ENCODE assay signal across 35 cellular contexts in genomic region chr21:44602474-44602871, GRCh38. TPM values are rescaled to one million over a fixed set of nuclear protein-coding genes. Genes with fewer than 3 reads are reported as not detected.
"Had no signal": no experiment of that assay in that cellular context is flagged by ENCODE, and none has a peak within 500 bp of the region (broad histone marks: within the 10 kb centered on the region; RNA-seq: fewer than 3 reads in every experiment).

No MANE protein-coding gene starts in this region.

- ATAC-seq: left colon; left lung; naive thymus-derived CD8-positive, alpha-beta T cell; stimulated activated memory B cell treated with anti-CD40 and anti-IgM and Interleukin-4, amounts not matched to agents 10 μg/mL and 1 μg/mL and 100 μg/mL, for 72 hours; stimulated activated naive CD8-positive, alpha-beta T cell treated with anti-CD3 and anti-CD28 coated beads, Interleukin-15, amount 100 ng/mL, for 72 hours had no signal

- H3K4me1 ChIP-seq: left lung, lower lobe of right lung, right atrium auricular region, right lobe of liver, tibial nerve, vagina had no signal

- DNase-seq: hippocampal formation; immature natural killer cell; kidney; left colon; left lung; lower lobe of right lung; mammary epithelial cell; mesenchymal stem cell; naive thymus-derived CD8-positive, alpha-beta T cell; occipital lobe; ovary; right lobe of liver; stimulated activated CD4-positive, alpha-beta T cell treated with anti-CD3 and anti-CD28 coated beads, Interleukin-1b, Interleukin-23, amount 100 ng/mL, for 48 hours; stimulated activated CD4-positive, alpha-beta T cell treated with anti-CD3 and anti-CD28 coated beads, Interleukin-2, amount 100 ng/mL, for 48 hours; stimulated activated CD4-positive, alpha-beta T cell treated with anti-CD3 and anti-CD28 coated beads, Interleukin-4, amount 100 ng/mL, for 4 hours; stimulated activated CD8-positive, alpha-beta memory T cell treated with anti-CD3 and anti-CD28 coated beads, Interleukin-4, amount 100 ng/mL, for 48 hours; stimulated activated naive CD4-positive, alpha-beta T cell treated with Interleukin-2 at 50 U/mL for 16 hours; stimulated activated naive CD8-positive, alpha-beta T cell treated with anti-CD3 and anti-CD28 coated beads, Interleukin-15, amount 100 ng/mL, for 72 hours; substantia nigra had no signal

- H3K36me3 ChIP-seq: left lung, lower lobe of right lung, neutrophil, ovary, right atrium auricular region, right lobe of liver, tibial nerve, vagina had no signal

- H3K4me3 ChIP-seq: left lung, lower lobe of right lung, ovary, right atrium auricular region, right lobe of liver, smooth muscle cell, tibial nerve, vagina had no signal

- H3K4me2 ChIP-seq: smooth muscle cell had no signal

- H3K27me3 ChIP-seq: ovary, right atrium auricular region, right lobe of liver, tibial nerve, vagina had no signal

- H3K27ac ChIP-seq: left lung, lower lobe of right lung, neutrophil, ovary, right atrium auricular region, right lobe of liver, tibial nerve, vagina had no signal

- H3K9me3 ChIP-seq: lower lobe of right lung, neutrophil, ovary, right lobe of liver, vagina had no signal

RNA-seq across cellular contexts. Expression of gene KRTAP10-7, which starts 2.1 kb away (rescaled TPM):
- total RNA-seq: kidney; left colon; left lung; liver; lower lobe of right lung; mammary epithelial cell; mucosa of gallbladder; naive thymus-derived CD8-positive, alpha-beta T cell; neural crest cell; occipital lobe; ovary; progenitor cell of endocrine pancreas; pulmonary artery endothelial cell; renal cortical epithelial cell; right atrium auricular region; right lobe of liver; skeletal muscle tissue; smooth muscle cell; temporal lobe; tibial nerve; urinary bladder; vagina had no signal
- polyA plus RNA-seq: immature natural killer cell; liver; mammary epithelial cell; naive thymus-derived CD8-positive, alpha-beta T cell; ovary; smooth muscle cell; thymus; urinary bladder had no signal

RNA-seq across cellular contexts. Expression of gene KRTAP10-8, which starts 9.4 kb away (rescaled TPM):
- total RNA-seq: kidney; left colon; left lung; liver; lower lobe of right lung; mammary epithelial cell; mucosa of gallbladder; naive thymus-derived CD8-positive, alpha-beta T cell; neural crest cell; occipital lobe; ovary; progenitor cell of endocrine pancreas; pulmonary artery endothelial cell; renal cortical epithelial cell; right atrium auricular region; right lobe of liver; skeletal muscle tissue; smooth muscle cell; temporal lobe; tibial nerve; urinary bladder; vagina had no signal
- polyA plus RNA-seq: immature natural killer cell; liver; mammary epithelial cell; naive thymus-derived CD8-positive, alpha-beta T cell; ovary; smooth muscle cell; thymus; urinary bladder had no signal

RNA-seq across cellular contexts. Expression of gene KRTAP10-6, which starts 10.2 kb away (rescaled TPM):
- total RNA-seq: kidney; left colon; left lung; liver; lower lobe of right lung; mammary epithelial cell; mucosa of gallbladder; naive thymus-derived CD8-positive, alpha-beta T cell; neural crest cell; occipital lobe; ovary; progenitor cell of endocrine pancreas; pulmonary artery endothelial cell; renal cortical epithelial cell; right atrium auricular region; right lobe of liver; skeletal muscle tissue; smooth muscle cell; temporal lobe; tibial nerve; urinary bladder; vagina had no signal
- polyA plus RNA-seq: immature natural killer cell; liver; mammary epithelial cell; naive thymus-derived CD8-positive, alpha-beta T cell; ovary; thymus; urinary bladder had no signal

RNA-seq across cellular contexts. Expression of gene KRTAP10-5, which starts 22.1 kb away (rescaled TPM):
- total RNA-seq: kidney; left colon; left lung; liver; lower lobe of right lung; mammary epithelial cell; mucosa of gallbladder; naive thymus-derived CD8-positive, alpha-beta T cell; neural crest cell; occipital lobe; ovary; progenitor cell of endocrine pancreas; pulmonary artery endothelial cell; renal cortical epithelial cell; right atrium auricular region; right lobe of liver; skeletal muscle tissue; smooth muscle cell; temporal lobe; tibial nerve; urinary bladder; vagina had no signal
- polyA plus RNA-seq: immature natural killer cell; liver; mammary epithelial cell; naive thymus-derived CD8-positive, alpha-beta T cell; ovary; smooth muscle cell; thymus; urinary bladder had no signal

RNA-seq across cellular contexts. Expression of gene KRTAP10-9, which starts 24.4 kb away (rescaled TPM):
- total RNA-seq: kidney; left colon; left lung; liver; lower lobe of right lung; mammary epithelial cell; mucosa of gallbladder; naive thymus-derived CD8-positive, alpha-beta T cell; neural crest cell; occipital lobe; ovary; progenitor cell of endocrine pancreas; pulmonary artery endothelial cell; renal cortical epithelial cell; right atrium auricular region; right lobe of liver; skeletal muscle tissue; smooth muscle cell; temporal lobe; tibial nerve; urinary bladder; vagina had no signal
- polyA plus RNA-seq: immature natural killer cell; liver; mammary epithelial cell; naive thymus-derived CD8-positive, alpha-beta T cell; ovary; smooth muscle cell; thymus; urinary bladder had no signal
